8 cellular contexts compared by ENCODE assay signal in genomic region chr17:19645608-19646250, GRCh38. TPM values are rescaled to one million over a fixed set of nuclear protein-coding genes. Genes with fewer than 3 reads are reported as not detected.
DNase-seq lines count a peak whose midpoint lies in the region; ATAC-seq and TF ChIP-seq lines count a peak whose summit lies in the region.

No MANE protein-coding gene starts in this region.

- H3K27me3 Mint-ChIP-seq in CD8-positive, alpha-beta memory T cell, result no peaks in the 10 kb centered on the region
- peaks cover 4% of the 10 kb centered on the region for H3K27me3 Mint-ChIP-seq in nephron (ENCODE audit: low read depth)

- no peak for TF ChIP-seq POLR2A in upper lobe of left lung (IDR thresholded peaks at IDR 0.05)

- peak; percentile 32 to 56 (median 43) for TF ChIP-seq CTCF in nephron (IDR thresholded peaks at IDR 0.05; ENCODE audit: unreplicated experiment in 3 of 3)
- peak; percentile 28 to 60 (median 39) for TF ChIP-seq CTCF in upper lobe of left lung (IDR thresholded peaks at IDR 0.05)

- H3K27ac Mint-ChIP-seq in CD8-positive, alpha-beta memory T cell, result peak overlapping the region in 3 of 8 donors; percentile 9 to 74 (median 69)
- H3K27ac Mint-ChIP-seq in nephron, result peak overlapping the region in 2 of 3 experiments; percentile 69 to 83

- CTCF ChIA-PET in CD8-positive, alpha-beta memory T cell (lab: Charles Lee), result interaction anchor here (0.8 to 1.0 kb wide), 2 partner anchors 9 to 14 kb away, joined by 3 to 4 read pairs; no protein-coding TSS in a partner anchor

- H3K4me3 Mint-ChIP-seq in CD8-positive, alpha-beta memory T cell, result peak overlapping the region in 2 of 7 donors; percentile 12 to 96
- H3K4me3 Mint-ChIP-seq in nephron, result peak overlapping the region; percentile 62 to 77 (median 75)

- peak; percentile 19 to 68 (median 33) for DNase-seq in CD8-positive, alpha-beta memory T cell
- peak; percentile 30 for DNase-seq in Jurkat, Clone E6-1 (ENCODE audit: low read depth, low spot score)
- peak; percentile 61 for DNase-seq in activated CD4-positive, CD25-positive, alpha-beta regulatory T cell treated with anti-CD3 and anti-CD28 coated beads, Interleukin-2, amount 50 U/mL, for 72 hours
- DNase-seq in effector CD8-positive, alpha-beta T cell (lab: John Stamatoyannopoulos, UW), result peak; percentile 14
- DNase-seq in upper lobe of left lung, result peak in 1 of 2 donors; percentile 43
- DNase-seq in NCI-H1417 treated with DMSO at 0.1 percent for 48 hours (lab: John Stamatoyannopoulos, UW), result no peak

- H3K27me3 ChIP-seq in CD8-positive, alpha-beta memory T cell (ENCODE audit: insufficient read depth, low read length, poor library complexity, severe bottlenecking), result no peaks in the 10 kb centered on the region
- H3K27me3 ChIP-seq in upper lobe of left lung, result no peaks in the 10 kb centered on the region

- H3K27ac ChIP-seq in CD8-positive, alpha-beta memory T cell (ENCODE audit: low read depth, low read length), result no peak overlapping the region
- H3K27ac ChIP-seq in upper lobe of left lung, result no peak overlapping the region

- ATAC-seq in upper lobe of left lung (ENCODE audit: low FRiP score in 2 of 2), result no peak
- no peak for ATAC-seq in GM21786 (IDR thresholded peaks at IDR 0.05; ENCODE audit: unreplicated experiment)

- peaks cover 20% of the 10 kb centered on the region for H3K4me1 ChIP-seq in CD8-positive, alpha-beta memory T cell (ENCODE audit: insufficient read depth, low read length)
- H3K4me1 ChIP-seq in upper lobe of left lung, result peaks cover 27 to 39% (median 30%) of the 10 kb centered on the region in 4 donors

- WGBS in upper lobe of left lung, 2 donors, result 45 to 50% methylated on average over 8 of the region's 8 CpGs

- POLR2A ChIA-PET in CD8-positive, alpha-beta memory T cell (lab: Charles Lee), result no interaction called here

- H3K4me1 Mint-ChIP-seq in CD8-positive, alpha-beta memory T cell, result peaks cover 22 to 40% (median 25%) of the 10 kb centered on the region in 3 donors
- H3K4me1 Mint-ChIP-seq in nephron, result peaks cover 31% of the 10 kb centered on the region

- H3K4me3 ChIP-seq in CD8-positive, alpha-beta memory T cell (ENCODE audit: low read length), result no peak overlapping the region
- H3K4me3 ChIP-seq in Jurkat, Clone E6-1 (ENCODE audit: low read length), result no peak overlapping the region
- H3K4me3 ChIP-seq in upper lobe of left lung, result no peak overlapping the region

- no peaks in the 10 kb centered on the region for H3K36me3 ChIP-seq in CD8-positive, alpha-beta memory T cell (ENCODE audit: insufficient read depth, low read length)
- no peaks in the 10 kb centered on the region for H3K36me3 ChIP-seq in upper lobe of left lung

- no peaks in the 10 kb centered on the region for H3K9me3 Mint-ChIP-seq in CD8-positive, alpha-beta memory T cell
- H3K9me3 Mint-ChIP-seq in nephron, result no peaks in the 10 kb centered on the region

- peaks cover 0 to 10% (median 2%) of the 10 kb centered on the region in 3 donors for H3K36me3 Mint-ChIP-seq in CD8-positive, alpha-beta memory T cell
- no peaks in the 10 kb centered on the region for H3K36me3 Mint-ChIP-seq in nephron (ENCODE audit: low read depth)

- H3K9me3 ChIP-seq in CD8-positive, alpha-beta memory T cell (ENCODE audit: low read length), result no peaks in the 10 kb centered on the region
- no peaks in the 10 kb centered on the region for H3K9me3 ChIP-seq in upper lobe of left lung

- no peak for TF ChIP-seq EP300 in upper lobe of left lung (IDR thresholded peaks at IDR 0.05)

RNA-seq across cellular contexts. Expression of gene ALDH3A2, which starts 2.8 kb away (rescaled TPM):
- total RNA-seq in CD8-positive, alpha-beta memory T cell, result 10 to 100 TPM; 24.7 to 26.3 TPM
- polyA plus RNA-seq in CD8-positive, alpha-beta memory T cell, result 21.7 TPM
- 37.6 TPM for polyA plus RNA-seq in Jurkat, Clone E6-1 (2012; ENCODE audit: insufficient read depth, insufficient read length)
- total RNA-seq in upper lobe of left lung, result 100 to 1,000 TPM; 116 to 313 (median 194) TPM

Comparison
In these comparisons a context has a peak if more than half of its experiments do, and no peak if none do; other contexts are left out.
1. RNA of gene ALDH3A2, which starts 2.8 kb away (total RNA-seq): 116 to 313 TPM in upper lobe of left lung; 24.7 to 26.3 TPM in CD8-positive, alpha-beta memory T cell; every median in the first group is over 4 times any median in the second.